Comparison of ENCODE assay signal across 8 cellular contexts in genomic region chr7:17298102-17298839, GRCh38. TPM values are rescaled to one million over a fixed set of nuclear protein-coding genes. Genes with fewer than 3 reads are reported as not detected.
DNase-seq lines count a peak whose midpoint lies in the region; ATAC-seq and TF ChIP-seq lines count a peak whose summit lies in the region.

Gene AHR (plus strand): TSS chr7:17298652. CDS start chr7:17299265, 613 bp downstream.

- H3K4me1 Mint-ChIP-seq in IgD-negative memory B cell (peaks cover 24 to 32% (median 30%) of the 10 kb centered on the region in 3 donors), neural progenitor cell (peaks cover 8% of the 10 kb centered on the region)

- no peak for TF ChIP-seq CTCF in foreskin fibroblast (IDR thresholded peaks at IDR 0.05; ENCODE audit: low read depth, low read length)
- TF ChIP-seq CTCF in neural progenitor cell (IDR thresholded peaks at IDR 0.05): no peak

- H3K27ac Mint-ChIP-seq in IgD-negative memory B cell (peak within 1 kb of the TSS; percentile 83 to 99 (median 90)), neural progenitor cell (no peak within 1 kb of the TSS)

- peak within 1 kb of the TSS; percentile 88 to 95 (median 93) for H3K4me3 Mint-ChIP-seq in IgD-negative memory B cell
- H3K4me3 Mint-ChIP-seq in neural progenitor cell: peak within 1 kb of the TSS; percentile 90

- no peaks in the 10 kb centered on the region for H3K36me3 ChIP-seq in neural progenitor cell

- peaks cover 4% of the 10 kb centered on the region for H3K4me1 ChIP-seq in neural progenitor cell

- H3K27me3 Mint-ChIP-seq in IgD-negative memory B cell (no peaks in the 10 kb centered on the region), neural progenitor cell (ENCODE audit: insufficient read depth, low read depth) (peaks cover 10% of the 10 kb centered on the region)

- no peaks in the 10 kb centered on the region for H3K9me3 ChIP-seq in neural progenitor cell (ENCODE audit: low read depth)

- peaks cover 48% of the 10 kb centered on the region for H3K27me3 ChIP-seq in neural progenitor cell

- peaks cover 10% of the 10 kb centered on the region for H3K79me2 ChIP-seq in neural progenitor cell (ENCODE audit: low read depth)

- H3K4me3 ChIP-seq in foreskin fibroblast (ENCODE audit: low read depth in 1 of 2, low read length in 2 of 2) (peak within 1 kb of the TSS; percentile 86 to 87), neural progenitor cell (peak within 1 kb of the TSS; percentile 80)

- H4K20me1 ChIP-seq in neural progenitor cell (ENCODE audit: low read depth): no peaks in the 10 kb centered on the region

- no peak within 1 kb of the TSS for H3K27ac ChIP-seq in neural progenitor cell

- peak within 1 kb of the TSS; percentile 99 for H2AFZ ChIP-seq in neural progenitor cell (replicated peaks)

- peak within 1 kb of the TSS; percentile 91 for H3K4me2 ChIP-seq in neural progenitor cell

- no peak within 1 kb of the TSS for H3K9ac ChIP-seq in neural progenitor cell

- peak; percentile 67 for ATAC-seq in GM21528 (IDR thresholded peaks at IDR 0.05; ENCODE audit: low FRiP score, unreplicated experiment)

- H3K36me3 Mint-ChIP-seq in IgD-negative memory B cell (peaks cover 3% of the 10 kb centered on the region), neural progenitor cell (no peaks in the 10 kb centered on the region)

- DNase-seq in DMS153 treated with DMSO at 0.1 percent for 48 hours (lab: John Stamatoyannopoulos, UW; ENCODE audit: unreplicated experiment) (peak; percentile 84), SHP77 treated with DMSO at 0.1 percent for 48 hours (lab: John Stamatoyannopoulos, UW) (peak; percentile 84), activated gamma-delta T cell treated with Interleukin-2 at 50 U/mL for 16 hours (peak; percentile 86), foreskin fibroblast (peak; percentile 94 to 98), neural progenitor cell (ENCODE audit: low spot score) (peak; percentile 88), stromal cell of bone marrow (ENCODE audit: low read depth) (peak; percentile 84)

- H3F3A ChIP-seq in neural progenitor cell (ENCODE audit: low read depth): no peaks in the 10 kb centered on the region

- H3K9me3 Mint-ChIP-seq in IgD-negative memory B cell (peaks cover 0 to 7% (median 0%) of the 10 kb centered on the region in 3 donors), neural progenitor cell (no peaks in the 10 kb centered on the region)

RNA-seq across cellular contexts. Expression of gene AHR, which starts in this region (rescaled TPM):
- 5.8 TPM for polyA plus RNA-seq in IgD-negative memory B cell
- 5.0 and 5.7 TPM in 2 replicates for total RNA-seq in neural progenitor cell (ENCODE audit: low replicate concordance)
